In genomic region chr19:49811328-49811727, GRCh38 we compare ENCODE assay signal across 28 cellular contexts. TPM values are rescaled to one million over a fixed set of nuclear protein-coding genes. Genes with fewer than 3 reads are reported as not detected.
DNase-seq lines count a peak whose midpoint lies in the region; ATAC-seq, FAIRE-seq and TF ChIP-seq lines count a peak whose summit lies in the region.
"Had no signal": no experiment of that assay in that cellular context is flagged by ENCODE, and none has a peak within 500 bp of the region (broad histone marks: within the 10 kb centered on the region; RNA-seq: fewer than 3 reads in every experiment).

No MANE protein-coding gene starts in this region.

- peaks cover 7% of the 10 kb centered on the region for H3K9me3 Mint-ChIP-seq in glutamatergic neuron (ENCODE audit: unreplicated experiment)
- H3K9me3 Mint-ChIP-seq: activated CD4-positive, alpha-beta memory T cell treated with anti-CD3 and anti-CD28 coated beads for 36 hours; CD14-positive monocyte had no signal

- H3K27ac ChIP-seq in HepG2 (ENCODE audit: extremely low read length, insufficient read depth, low read length) (no peak overlapping the region), right lobe of liver (no peak overlapping the region), esophagus muscularis mucosa (replicated peaks in 1 of 4) (no peak overlapping the region), left lung (no peak overlapping the region)
- H3K27ac ChIP-seq: prostate gland, WERI-Rb-1 had no signal

- H3K4me2 ChIP-seq in HepG2 (ENCODE audit: low read depth, low read length): no peak overlapping the region

- CTCF ChIA-PET in HepG2 (lab: Yijun Ruan, JAX; ENCODE audit: low intra/inter-chr PET ratio, low total read pairs): no interaction called here

- ATAC-seq in HepG2: no peak
- no peak for ATAC-seq in right lobe of liver
- ATAC-seq in T-helper 17 cell: no peak
- ATAC-seq in GM19023 (IDR thresholded peaks at IDR 0.05; ENCODE audit: unreplicated experiment): no peak
- ATAC-seq in left lung: no peak
- no peak for ATAC-seq in GM21367 (IDR thresholded peaks at IDR 0.05; ENCODE audit: unreplicated experiment)

- no peak for FAIRE-seq in HepG2 (lab: Jason Lieb, UNC)
- FAIRE-seq: bronchial epithelial cell, GM12892, HTR-8/SVneo, urothelium cell line had no signal

- H3K4me1 Mint-ChIP-seq in T-helper 17 cell (peaks cover 37% of the 10 kb centered on the region), glutamatergic neuron (ENCODE audit: low read depth, unreplicated experiment) (peaks cover 6% of the 10 kb centered on the region)

- no peaks in the 10 kb centered on the region for H3K27me3 ChIP-seq in HepG2 (ENCODE audit: control insufficient read depth in 1 of 2, insufficient read depth in 2 of 2, low read length in 2 of 2)
- H3K27me3 ChIP-seq in right lobe of liver: no peaks in the 10 kb centered on the region
- no peaks in the 10 kb centered on the region for H3K27me3 ChIP-seq in esophagus muscularis mucosa
- H3K27me3 ChIP-seq in left lung: no peaks in the 10 kb centered on the region

- H3K27me3 Mint-ChIP-seq in T-helper 17 cell (no peaks in the 10 kb centered on the region), glutamatergic neuron (ENCODE audit: unreplicated experiment) (peaks cover 7% of the 10 kb centered on the region)
- H3K27me3 Mint-ChIP-seq: activated CD4-positive, alpha-beta memory T cell treated with anti-CD3 and anti-CD28 coated beads for 36 hours had no signal

- peaks cover 14% of the 10 kb centered on the region for H3K4me1 ChIP-seq in HepG2 (ENCODE audit: insufficient read depth, low read length)
- H3K4me1 ChIP-seq in right lobe of liver: peaks cover 0 to 18% (median 3%) of the 10 kb centered on the region in 4 donors
- H3K4me1 ChIP-seq in esophagus muscularis mucosa: peaks cover 28 to 50% (median 41%) of the 10 kb centered on the region in 4 donors
- peaks cover 7 to 30% of the 10 kb centered on the region in 2 donors for H3K4me1 ChIP-seq in left lung

- BruUV-seq in HepG2 (replicated peaks; lab: Mats Ljungman, UMichigan): no TSS peak

- TF ChIP-seq CTCF in HepG2 (CRISPR knock-in tag; IDR thresholded peaks at IDR 0.05) (no peak), right lobe of liver (IDR thresholded peaks at IDR 0.05) (no peak), glutamatergic neuron (IDR thresholded peaks at IDR 0.05; ENCODE audit: partially characterized antibody, unreplicated experiment) (no peak), esophagus muscularis mucosa (IDR thresholded peaks at IDR 0.05) (no peak), left lung (IDR thresholded peaks at IDR 0.05) (no peak)

- H3K4me3 ChIP-seq in HepG2 (replicated peaks in 1 of 3; ENCODE audit: insufficient read depth in 1 of 3, low read depth in 2 of 3, low read length in 3 of 3) (no peak overlapping the region), right lobe of liver (no peak overlapping the region), esophagus muscularis mucosa (no peak overlapping the region), left lung (no peak overlapping the region)
- H3K4me3 ChIP-seq: prostate gland had no signal

- no peak overlapping the region for H3K9ac ChIP-seq in HepG2 (ENCODE audit: insufficient read depth, low read depth, low read length)

- TF ChIP-seq POLR2A in HepG2 (IDR thresholded peaks at IDR 0.05; ENCODE audit: insufficient read depth in 1 of 2, low read depth in 2 of 2, low read length in 2 of 2): no peak
- no peak for TF ChIP-seq POLR2A in right lobe of liver (IDR thresholded peaks at IDR 0.05)
- no peak for TF ChIP-seq POLR2A in esophagus muscularis mucosa (IDR thresholded peaks at IDR 0.05; ENCODE audit: low read depth)

- no peaks in the 10 kb centered on the region for H3K9me3 ChIP-seq in HepG2 (ENCODE audit: low read length)
- no peaks in the 10 kb centered on the region for H3K9me3 ChIP-seq in right lobe of liver
- no peaks in the 10 kb centered on the region for H3K9me3 ChIP-seq in T-helper 17 cell (ENCODE audit: control insufficient read depth, low read length, poor library complexity, severe bottlenecking)
- H3K9me3 ChIP-seq in esophagus muscularis mucosa: no peaks in the 10 kb centered on the region
- H3K9me3 ChIP-seq in left lung: no peaks in the 10 kb centered on the region
- H3K9me3 ChIP-seq: prostate gland had no signal

- TF ChIP-seq EP300 in HepG2 (IDR thresholded peaks at IDR 0.05; ENCODE audit: low read depth in 2 of 2, low read length in 2 of 2): no peak
- TF ChIP-seq EP300 in HepG2 (CRISPR knock-in tag; IDR thresholded peaks at IDR 0.05; ENCODE audit: borderline replicate concordance): no peak
- TF ChIP-seq EP300 in esophagus muscularis mucosa (IDR thresholded peaks at IDR 0.05): no peak

- H3K36me3 Mint-ChIP-seq in T-helper 17 cell (ENCODE audit: low read depth) (peaks cover under 1% of the 10 kb centered on the region), glutamatergic neuron (ENCODE audit: unreplicated experiment) (no peaks in the 10 kb centered on the region)

- H3K79me2 ChIP-seq in HepG2 (ENCODE audit: insufficient read depth, low read length): no peaks in the 10 kb centered on the region

- no peak for TF ChIP-seq RAD21 in HepG2 (CRISPR knock-in tag; IDR thresholded peaks at IDR 0.05)

- H3K36me3 ChIP-seq in HepG2 (replicated peaks in 1 of 2; ENCODE audit: control insufficient read depth in 1 of 2, insufficient read depth in 2 of 2, low read length in 2 of 2): no peaks in the 10 kb centered on the region; a peak in 1 of 5 replicates
- no peaks in the 10 kb centered on the region for H3K36me3 ChIP-seq in right lobe of liver
- peaks cover 7 to 17% (median 15%) of the 10 kb centered on the region in 4 donors for H3K36me3 ChIP-seq in esophagus muscularis mucosa
- peaks cover 0 to 1% of the 10 kb centered on the region in 2 donors for H3K36me3 ChIP-seq in left lung
- H3K36me3 ChIP-seq: prostate gland had no signal

- POLR2A ChIA-PET in HepG2 (lab: Yijun Ruan, JAX): no interaction called here

- H3K27ac Mint-ChIP-seq in T-helper 17 cell: peak overlapping the region; percentile 97
- no peak overlapping the region for H3K27ac Mint-ChIP-seq in glutamatergic neuron (ENCODE audit: unreplicated experiment)
- H3K27ac Mint-ChIP-seq: activated CD4-positive, alpha-beta memory T cell treated with anti-CD3 and anti-CD28 coated beads for 36 hours had no signal

- H3K4me3 Mint-ChIP-seq in T-helper 17 cell (peak overlapping the region; percentile 49), glutamatergic neuron (ENCODE audit: unreplicated experiment) (peak overlapping the region; percentile 93)
- H3K4me3 Mint-ChIP-seq: activated CD4-positive, alpha-beta memory T cell treated with anti-CD3 and anti-CD28 coated beads for 36 hours; CD14-positive monocyte had no signal

- no peaks in the 10 kb centered on the region for H4K20me1 ChIP-seq in HepG2 (ENCODE audit: insufficient read depth, low read length)

- DNase-seq in HepG2 (ENCODE audit: low spot score) (no peak), right lobe of liver (no peak), T-helper 17 cell (no peak), glutamatergic neuron (no peak), esophagus muscularis mucosa (ENCODE audit: extremely low spot score) (no peak), left lung (no peak)
- DNase-seq: activated CD4-positive, alpha-beta memory T cell treated with anti-CD3 and anti-CD28 coated beads for 36 hours; activated naive CD4-positive, alpha-beta T cell treated with Interleukin-2 at 50 U/mL for 16 hours; amniotic stem cell; cortex of kidney; DMS79; head of caudate nucleus; Kasumi-1; NCI-H1092 treated with DMSO at 0.1 percent for 48 hours; NCI-H2029 treated with DMSO at 0.1 percent for 48 hours; NCI-H446; SIG-M5; substantia nigra; WERI-Rb-1 had no signal

- 63% methylated on average over 3 of the region's 6 CpGs for WGBS in HepG2 (ENCODE audit: low lambda C conversion rate)
- no CpG with 5 or more reads among the region's 6 CpGs for WGBS in right lobe of liver (ENCODE audit: insufficient coverage, low coverage, low lambda C conversion rate, missing lambda C conversion rate)
- 95% methylated on average over 6 of the region's 6 CpGs for WGBS in esophagus muscularis mucosa

- intact Hi-C loops in HepG2 (cut with micrococcal nuclease; ENCODE audit: unreplicated experiment): loop anchor here (10.0 kb wide), 1 partner anchor 47 kb away; the partner anchor contains the start of genes AP2A1 and TSKS
- intact Hi-C loops in right lobe of liver (cut with DNase I): no loop called here
- intact Hi-C loops in esophagus muscularis mucosa (cut with DNase I): loop anchor here (5.0 kb wide), 1 partner anchor 66 kb away; the partner anchor contains the start of genes AKT1S1 and TBC1D17
- intact Hi-C loops in left lung (cut with DNase I): no loop called here

- in situ Hi-C loops in HepG2 (cut with HindIII; ENCODE audit: extremely low pct_ligation_motif_present, low pct_unique_long_range_greater_than_20kb): no loop called here

- H2AFZ ChIP-seq in HepG2 (ENCODE audit: low read length): no peak overlapping the region

RNA-seq across cellular contexts. Expression of gene FUZ, which starts 1.8 kb away (rescaled TPM):
- total RNA-seq in HepG2 (2016; rRNA removed; fragmentation: Illumina TruSeq; extraction: Trizol) (not detected in 2 replicates), right lobe of liver (10 to 100 TPM in 1 of 6 experiments, 1 to 10 TPM in 5; 3.7 to 10.7 (median 6.3) TPM), T-helper 17 cell (10 to 100 TPM; 29.4 to 30.7 TPM), glutamatergic neuron (ENCODE audit: unreplicated experiment) (13.6 TPM), esophagus muscularis mucosa (10 to 100 TPM; 14.1 to 38.0 (median 23.4) TPM), left lung (10 to 100 TPM; 15.3 to 19.5 TPM)
- 0.44 TPM in 1 of 2 replicates, not detected in the other for total RNA-seq in HepG2 (2016; cell fraction: cytosol; rRNA removed; fragmentation: Illumina TruSeq; extraction: Trizol; ENCODE audit: low read depth)
- not detected in 2 replicates for total RNA-seq in HepG2 (2016; cell fraction: insoluble cytoplasmic fraction; rRNA removed; fragmentation: Illumina TruSeq; extraction: Trizol)
- 0.31 TPM in 1 of 2 replicates, not detected in the other for total RNA-seq in HepG2 (2016; cell fraction: membrane; rRNA removed; fragmentation: Illumina TruSeq; extraction: Trizol)
- total RNA-seq in HepG2 (2016; cell fraction: nucleus; rRNA removed; fragmentation: Illumina TruSeq; extraction: Trizol): not detected in 2 replicates
- 0.07 and 0.08 TPM in 2 replicates for polyA plus RNA-seq in HepG2 (2011; rRNA removed)
- 0.08 and 0.14 TPM in 2 replicates for polyA plus RNA-seq in HepG2 (2011; cell fraction: cytosol; rRNA removed)
- polyA plus RNA-seq in HepG2 (2011; cell fraction: nucleus; rRNA removed): 0.32 and 0.38 TPM in 2 replicates
- polyA plus RNA-seq in HepG2 (2012): 0.21 and 0.63 TPM in 2 replicates
- polyA plus RNA-seq in HepG2 (2016; cell fraction: cytosol; fragmentation: Illumina TruSeq; extraction: Trizol; ENCODE audit: low read depth): 0.26 TPM in 1 of 2 replicates, not detected in the other
- not detected in 2 replicates for polyA plus RNA-seq in HepG2 (2016; cell fraction: insoluble cytoplasmic fraction; fragmentation: Illumina TruSeq; extraction: Trizol; ENCODE audit: low read depth)
- polyA plus RNA-seq in HepG2 (2016; cell fraction: membrane; fragmentation: Illumina TruSeq; extraction: Trizol; ENCODE audit: low read depth): 0.22 TPM in 1 of 2 replicates, not detected in the other
- polyA plus RNA-seq in HepG2 (2016; cell fraction: nucleus; fragmentation: Illumina TruSeq; extraction: Trizol; ENCODE audit: insufficient read depth, low read depth): not detected in 2 replicates
- not detected in 2 replicates for polyA minus RNA-seq in HepG2 (2011; rRNA and poly(A)+ RNA removed; ENCODE audit: low replicate concordance)
- not detected in 2 replicates for polyA minus RNA-seq in HepG2 (2011; cell fraction: cytosol; rRNA and poly(A)+ RNA removed)
- not detected in 2 replicates for polyA minus RNA-seq in HepG2 (2011; cell fraction: nucleus; rRNA and poly(A)+ RNA removed)

RNA-seq across cellular contexts. Expression of gene MED25, which starts 6.8 kb away (rescaled TPM):
- total RNA-seq in HepG2 (2016; rRNA removed; fragmentation: Illumina TruSeq; extraction: Trizol) (11.1 and 11.3 TPM in 2 replicates), right lobe of liver (10 to 100 TPM in 5 of 6 experiments, 1 to 10 TPM in 1; 9.9 to 16.3 (median 11.8) TPM), T-helper 17 cell (100 to 1,000 TPM in 1 of 2 donors, 10 to 100 TPM in 1; 94.8 to 108 TPM), glutamatergic neuron (ENCODE audit: unreplicated experiment) (51.0 TPM), esophagus muscularis mucosa (10 to 100 TPM; 22.5 to 36.0 (median 34.1) TPM), left lung (10 to 100 TPM; 52.1 to 57.1 TPM)
- total RNA-seq in HepG2 (2016; cell fraction: cytosol; rRNA removed; fragmentation: Illumina TruSeq; extraction: Trizol; ENCODE audit: low read depth): 3.0 and 3.1 TPM in 2 replicates
- total RNA-seq in HepG2 (2016; cell fraction: insoluble cytoplasmic fraction; rRNA removed; fragmentation: Illumina TruSeq; extraction: Trizol): 10.4 and 11.0 TPM in 2 replicates
- 6.7 and 8.6 TPM in 2 replicates for total RNA-seq in HepG2 (2016; cell fraction: membrane; rRNA removed; fragmentation: Illumina TruSeq; extraction: Trizol)
- total RNA-seq in HepG2 (2016; cell fraction: nucleus; rRNA removed; fragmentation: Illumina TruSeq; extraction: Trizol): 18.0 and 18.4 TPM in 2 replicates
- polyA plus RNA-seq in HepG2 (2011; rRNA removed): 13.3 and 15.1 TPM in 2 replicates
- polyA plus RNA-seq in HepG2 (2011; cell fraction: cytosol; rRNA removed): 5.3 and 5.7 TPM in 2 replicates
- 48.1 and 61.9 TPM in 2 replicates for polyA plus RNA-seq in HepG2 (2011; cell fraction: nucleus; rRNA removed)
- polyA plus RNA-seq in HepG2 (2012): 17.3 and 20.9 TPM in 2 replicates
- 5.1 and 5.2 TPM in 2 replicates for polyA plus RNA-seq in HepG2 (2016; cell fraction: cytosol; fragmentation: Illumina TruSeq; extraction: Trizol; ENCODE audit: low read depth)
- 16.3 and 22.3 TPM in 2 replicates for polyA plus RNA-seq in HepG2 (2016; cell fraction: insoluble cytoplasmic fraction; fragmentation: Illumina TruSeq; extraction: Trizol; ENCODE audit: low read depth)
- polyA plus RNA-seq in HepG2 (2016; cell fraction: membrane; fragmentation: Illumina TruSeq; extraction: Trizol; ENCODE audit: low read depth): 7.9 and 9.9 TPM in 2 replicates
- 46.3 and 50.3 TPM in 2 replicates for polyA plus RNA-seq in HepG2 (2016; cell fraction: nucleus; fragmentation: Illumina TruSeq; extraction: Trizol; ENCODE audit: insufficient read depth, low read depth)
- 31.2 and 56.4 TPM in 2 replicates for polyA minus RNA-seq in HepG2 (2011; rRNA and poly(A)+ RNA removed; ENCODE audit: low replicate concordance)
- polyA minus RNA-seq in HepG2 (2011; cell fraction: cytosol; rRNA and poly(A)+ RNA removed): 9.1 and 11.4 TPM in 2 replicates
- polyA minus RNA-seq in HepG2 (2011; cell fraction: nucleus; rRNA and poly(A)+ RNA removed): 21.9 and 22.9 TPM in 2 replicates

RNA-seq across cellular contexts. Expression of gene PTOV1, which starts 39.6 kb away (rescaled TPM):
- total RNA-seq in HepG2 (2016; rRNA removed; fragmentation: Illumina TruSeq; extraction: Trizol): 59.4 and 68.5 TPM in 2 replicates
- total RNA-seq in HepG2 (2016; cell fraction: cytosol; rRNA removed; fragmentation: Illumina TruSeq; extraction: Trizol; ENCODE audit: low read depth): 30.7 and 36.0 TPM in 2 replicates
- 67.3 and 74.4 TPM in 2 replicates for total RNA-seq in HepG2 (2016; cell fraction: insoluble cytoplasmic fraction; rRNA removed; fragmentation: Illumina TruSeq; extraction: Trizol)
- total RNA-seq in HepG2 (2016; cell fraction: membrane; rRNA removed; fragmentation: Illumina TruSeq; extraction: Trizol): 45.7 and 54.4 TPM in 2 replicates
- 68.2 and 84.3 TPM in 2 replicates for total RNA-seq in HepG2 (2016; cell fraction: nucleus; rRNA removed; fragmentation: Illumina TruSeq; extraction: Trizol)
- polyA plus RNA-seq in HepG2 (2011; rRNA removed): 63.5 and 77.7 TPM in 2 replicates
- 27.3 and 44.2 TPM in 2 replicates for polyA plus RNA-seq in HepG2 (2011; cell fraction: cytosol; rRNA removed)
- polyA plus RNA-seq in HepG2 (2011; cell fraction: nucleus; rRNA removed): 387 and 441 TPM in 2 replicates
- 72.7 and 99.0 TPM in 2 replicates for polyA plus RNA-seq in HepG2 (2012)
- polyA plus RNA-seq in HepG2 (2016; cell fraction: cytosol; fragmentation: Illumina TruSeq; extraction: Trizol; ENCODE audit: low read depth): 24.0 and 27.8 TPM in 2 replicates
- polyA plus RNA-seq in HepG2 (2016; cell fraction: insoluble cytoplasmic fraction; fragmentation: Illumina TruSeq; extraction: Trizol; ENCODE audit: low read depth): 78.0 and 94.4 TPM in 2 replicates
- 34.7 and 37.3 TPM in 2 replicates for polyA plus RNA-seq in HepG2 (2016; cell fraction: membrane; fragmentation: Illumina TruSeq; extraction: Trizol; ENCODE audit: low read depth)
- 178 and 181 TPM in 2 replicates for polyA plus RNA-seq in HepG2 (2016; cell fraction: nucleus; fragmentation: Illumina TruSeq; extraction: Trizol; ENCODE audit: insufficient read depth, low read depth)
- 73.5 and 109 TPM in 2 replicates for polyA minus RNA-seq in HepG2 (2011; rRNA and poly(A)+ RNA removed; ENCODE audit: low replicate concordance)
- polyA minus RNA-seq in HepG2 (2011; cell fraction: cytosol; rRNA and poly(A)+ RNA removed): 42.8 and 45.1 TPM in 2 replicates
- 69.0 and 75.8 TPM in 2 replicates for polyA minus RNA-seq in HepG2 (2011; cell fraction: nucleus; rRNA and poly(A)+ RNA removed)
- total RNA-seq in right lobe of liver: 10 to 100 TPM; 44.4 to 93.0 (median 69.6) TPM
- 100 to 1,000 TPM; 125 to 162 TPM for total RNA-seq in T-helper 17 cell
- 342 TPM for total RNA-seq in glutamatergic neuron (ENCODE audit: unreplicated experiment)
- total RNA-seq in esophagus muscularis mucosa: 100 to 1,000 TPM in 1 of 4 donors, 10 to 100 TPM in 3; 60.5 to 102 (median 84.4) TPM
- total RNA-seq in left lung: 100 to 1,000 TPM in 1 of 2 donors, 10 to 100 TPM in 1; 96.0 to 133 TPM

RNA-seq across cellular contexts. Expression of gene AP2A1, which starts 44.5 kb away (rescaled TPM):
- total RNA-seq in HepG2 (2016; rRNA removed; fragmentation: Illumina TruSeq; extraction: Trizol): 21.8 and 22.7 TPM in 2 replicates
- total RNA-seq in HepG2 (2016; cell fraction: cytosol; rRNA removed; fragmentation: Illumina TruSeq; extraction: Trizol; ENCODE audit: low read depth): 9.5 and 10.1 TPM in 2 replicates
- total RNA-seq in HepG2 (2016; cell fraction: insoluble cytoplasmic fraction; rRNA removed; fragmentation: Illumina TruSeq; extraction: Trizol): 19.1 and 23.8 TPM in 2 replicates
- 19.2 and 20.5 TPM in 2 replicates for total RNA-seq in HepG2 (2016; cell fraction: membrane; rRNA removed; fragmentation: Illumina TruSeq; extraction: Trizol)
- 16.2 and 20.1 TPM in 2 replicates for total RNA-seq in HepG2 (2016; cell fraction: nucleus; rRNA removed; fragmentation: Illumina TruSeq; extraction: Trizol)
- 39.7 and 49.9 TPM in 2 replicates for polyA plus RNA-seq in HepG2 (2011; rRNA removed)
- 30.4 and 48.4 TPM in 2 replicates for polyA plus RNA-seq in HepG2 (2011; cell fraction: cytosol; rRNA removed)
- 84.4 and 99.0 TPM in 2 replicates for polyA plus RNA-seq in HepG2 (2011; cell fraction: nucleus; rRNA removed)
- polyA plus RNA-seq in HepG2 (2012): 35.2 and 42.3 TPM in 2 replicates
- 6.6 and 7.7 TPM in 2 replicates for polyA plus RNA-seq in HepG2 (2016; cell fraction: cytosol; fragmentation: Illumina TruSeq; extraction: Trizol; ENCODE audit: low read depth)
- polyA plus RNA-seq in HepG2 (2016; cell fraction: insoluble cytoplasmic fraction; fragmentation: Illumina TruSeq; extraction: Trizol; ENCODE audit: low read depth): 24.6 and 33.0 TPM in 2 replicates
- 13.4 and 16.8 TPM in 2 replicates for polyA plus RNA-seq in HepG2 (2016; cell fraction: membrane; fragmentation: Illumina TruSeq; extraction: Trizol; ENCODE audit: low read depth)
- 38.5 and 39.3 TPM in 2 replicates for polyA plus RNA-seq in HepG2 (2016; cell fraction: nucleus; fragmentation: Illumina TruSeq; extraction: Trizol; ENCODE audit: insufficient read depth, low read depth)
- polyA minus RNA-seq in HepG2 (2011; rRNA and poly(A)+ RNA removed; ENCODE audit: low replicate concordance): 97.4 and 189 TPM in 2 replicates
- polyA minus RNA-seq in HepG2 (2011; cell fraction: cytosol; rRNA and poly(A)+ RNA removed): 53.7 and 56.5 TPM in 2 replicates
- polyA minus RNA-seq in HepG2 (2011; cell fraction: nucleus; rRNA and poly(A)+ RNA removed): 24.7 and 29.2 TPM in 2 replicates
- total RNA-seq in right lobe of liver: 100 to 1,000 TPM in 1 of 6 experiments, 10 to 100 TPM in 5; 38.7 to 103 (median 49.8) TPM
- total RNA-seq in T-helper 17 cell: 10 to 100 TPM; 43.3 to 51.5 TPM
- total RNA-seq in glutamatergic neuron (ENCODE audit: unreplicated experiment): 175 TPM
- 100 to 1,000 TPM in 1 of 4 donors, 10 to 100 TPM in 3; 56.9 to 114 (median 87.8) TPM for total RNA-seq in esophagus muscularis mucosa
- 10 to 100 TPM; 84.9 to 87.6 TPM for total RNA-seq in left lung

RNA-seq across cellular contexts. Expression of gene TSKS, which starts 48.2 kb away (rescaled TPM):
- total RNA-seq in HepG2 (2016; rRNA removed; fragmentation: Illumina TruSeq; extraction: Trizol): not detected in 2 replicates
- total RNA-seq in HepG2 (2016; cell fraction: cytosol; rRNA removed; fragmentation: Illumina TruSeq; extraction: Trizol; ENCODE audit: low read depth): not detected in 2 replicates
- not detected in 2 replicates for total RNA-seq in HepG2 (2016; cell fraction: insoluble cytoplasmic fraction; rRNA removed; fragmentation: Illumina TruSeq; extraction: Trizol)
- total RNA-seq in HepG2 (2016; cell fraction: membrane; rRNA removed; fragmentation: Illumina TruSeq; extraction: Trizol): not detected in 2 replicates
- not detected in 2 replicates for total RNA-seq in HepG2 (2016; cell fraction: nucleus; rRNA removed; fragmentation: Illumina TruSeq; extraction: Trizol)
- 0.03 and 0.21 TPM in 2 replicates for polyA plus RNA-seq in HepG2 (2011; rRNA removed)
- polyA plus RNA-seq in HepG2 (2011; cell fraction: cytosol; rRNA removed): 0.04 and 0.09 TPM in 2 replicates
- polyA plus RNA-seq in HepG2 (2011; cell fraction: nucleus; rRNA removed): 0.40 and 0.47 TPM in 2 replicates
- 0.16 TPM in 1 of 2 replicates, not detected in the other for polyA plus RNA-seq in HepG2 (2012)
- polyA plus RNA-seq in HepG2 (2016; cell fraction: cytosol; fragmentation: Illumina TruSeq; extraction: Trizol; ENCODE audit: low read depth): not detected in 2 replicates
- not detected in 2 replicates for polyA plus RNA-seq in HepG2 (2016; cell fraction: insoluble cytoplasmic fraction; fragmentation: Illumina TruSeq; extraction: Trizol; ENCODE audit: low read depth)
- not detected in 2 replicates for polyA plus RNA-seq in HepG2 (2016; cell fraction: membrane; fragmentation: Illumina TruSeq; extraction: Trizol; ENCODE audit: low read depth)
- polyA plus RNA-seq in HepG2 (2016; cell fraction: nucleus; fragmentation: Illumina TruSeq; extraction: Trizol; ENCODE audit: insufficient read depth, low read depth): not detected in 2 replicates
- polyA minus RNA-seq in HepG2 (2011; rRNA and poly(A)+ RNA removed; ENCODE audit: low replicate concordance): 0.12 TPM in 1 of 2 replicates, not detected in the other
- polyA minus RNA-seq in HepG2 (2011; cell fraction: cytosol; rRNA and poly(A)+ RNA removed): not detected in 2 replicates
- polyA minus RNA-seq in HepG2 (2011; cell fraction: nucleus; rRNA and poly(A)+ RNA removed): not detected in 2 replicates
- not detected for total RNA-seq in right lobe of liver
- 1 to 10 TPM in 1 of 2 donors, under 1 TPM in 1; 0.87 to 1.9 TPM for total RNA-seq in T-helper 17 cell
- not detected for total RNA-seq in glutamatergic neuron (ENCODE audit: unreplicated experiment)
- total RNA-seq in esophagus muscularis mucosa: under 1 TPM in 1 of 4 donors, not detected in 3; 0.57 TPM
- total RNA-seq in left lung: under 1 TPM in 1 of 2 donors, not detected in 1; 0.39 TPM
- total RNA-seq: bronchial epithelial cell had no signal
- polyA plus RNA-seq: neural cell had no signal

Comparison
In these comparisons a context has a peak if more than half of its experiments do, and no peak if none do; other contexts are left out.
1. intact Hi-C loops: an anchor here in HepG2 (10.0 kb wide) and esophagus muscularis mucosa (5.0 kb wide); none called in right lobe of liver and left lung.